Comparison of ENCODE assay signal across 27 cellular contexts in the genomic region with DNA sequence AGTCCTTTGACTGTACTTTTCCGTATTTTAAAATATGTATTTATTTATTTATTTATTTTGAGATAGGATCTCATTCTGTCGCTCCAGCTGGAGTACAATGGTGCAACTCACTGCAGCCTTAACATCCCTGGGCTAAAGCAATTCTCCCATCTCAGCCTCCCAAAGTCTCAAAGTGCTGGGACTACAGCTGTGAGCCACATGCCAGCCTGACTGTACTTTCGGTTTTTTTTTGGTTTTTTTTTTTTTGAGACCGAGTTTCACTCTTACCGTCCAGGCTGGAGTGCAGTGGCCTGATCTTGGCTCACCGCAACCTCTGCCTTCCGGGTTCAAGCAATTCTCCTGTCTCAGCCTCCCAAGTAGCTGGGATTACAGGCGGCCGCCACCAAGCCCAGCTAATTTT. TPM values are rescaled to one million over a fixed set of nuclear protein-coding genes. Genes with fewer than 3 reads are reported as not detected.
DNase-seq lines count a peak whose midpoint lies in the region; ATAC-seq and TF ChIP-seq lines count a peak whose summit lies in the region.
"Had no signal": no experiment of that assay in that cellular context is flagged by ENCODE, and none has a peak within 500 bp of the region (broad histone marks: within the 10 kb centered on the region; RNA-seq: fewer than 3 reads in every experiment).

No MANE protein-coding gene starts in this region.

- no peaks in the 10 kb centered on the region for H3K79me2 ChIP-seq in H9 (ENCODE audit: insufficient read depth, low read length)

- H3K36me3 Mint-ChIP-seq in H9 (ENCODE audit: insufficient read depth in 1 of 3, low read depth in 3 of 3): no peaks in the 10 kb centered on the region; a peak in 1 of 7 replicates
- H3K36me3 Mint-ChIP-seq: CD4-positive, alpha-beta memory T cell had no signal

- H2BK120ac ChIP-seq in H9 (ENCODE audit: low read depth, low read length, poor library complexity, severe bottlenecking): no peak overlapping the region

- H3K4me3 Mint-ChIP-seq in H9: no peak overlapping the region
- H3K4me3 Mint-ChIP-seq: CD4-positive, alpha-beta memory T cell; GM23338 had no signal

- no peak overlapping the region for H3K4me3 ChIP-seq in HFF-Myc (replicated peaks; ENCODE audit: low read depth, low read length)
- H3K4me3 ChIP-seq: Peyer's patch had no signal

- H3K23me2 ChIP-seq in H9 (ENCODE audit: insufficient read length, low read depth, low read length, poor library complexity, severe bottlenecking): no peaks in the 10 kb centered on the region

- no peak overlapping the region for H2BK12ac ChIP-seq in H9 (ENCODE audit: insufficient read length, low read depth, low read length)

- H3K4ac ChIP-seq in H9 (ENCODE audit: low read depth, low read length): no peak overlapping the region

- H3T11ph ChIP-seq in H9 (ENCODE audit: low read length): no peak overlapping the region

- H3K27me3 Mint-ChIP-seq in H9 (ENCODE audit: low read depth): no peaks in the 10 kb centered on the region

- H3K27ac Mint-ChIP-seq in H9: no peak overlapping the region
- H3K27ac Mint-ChIP-seq: CD4-positive, alpha-beta memory T cell; GM23338 had no signal

- no peaks in the 10 kb centered on the region for H3K27me3 ChIP-seq in H9 (ENCODE audit: insufficient read depth, low read length)
- H3K27me3 ChIP-seq: Peyer's patch had no signal

- no peak overlapping the region for H3K9ac ChIP-seq in H9 (ENCODE audit: extremely low read depth, insufficient read length, low read length)
- H3K9ac ChIP-seq: KMS-11, SK-N-SH had no signal

- no peaks in the 10 kb centered on the region for H4K20me1 ChIP-seq in H9 (ENCODE audit: control insufficient read depth, insufficient read depth, insufficient read length)

- WGBS in H9 (ENCODE audit: extremely low coverage, insufficient read length, low lambda C conversion rate): no CpG with 5 or more reads among the region's 9 CpGs

- H2BK5ac ChIP-seq in H9 (ENCODE audit: insufficient read length, low read length): no peak overlapping the region

- no peak overlapping the region for H4K91ac ChIP-seq in H9 (ENCODE audit: insufficient read length, low read depth, low read length)

- peaks cover 0 to 3% of the 10 kb centered on the region in 2 experiments; a peak in 1 of 4 replicates for H3K4me1 Mint-ChIP-seq in H9
- H3K4me1 Mint-ChIP-seq: CD4-positive, alpha-beta memory T cell; GM23338 had no signal

- H3K4me2 ChIP-seq in H9 (ENCODE audit: insufficient read depth, insufficient read length, low read length): no peak overlapping the region
- H3K4me2 ChIP-seq: KMS-11, SK-N-SH had no signal

- ATAC-seq in GM21723 (IDR thresholded peaks at IDR 0.05; ENCODE audit: unreplicated experiment): no peak
- ATAC-seq: HCT116 had no signal

- no peak overlapping the region for H4K8ac ChIP-seq in H9 (replicated peaks; ENCODE audit: insufficient read length, low read depth, low read length)

- no peak overlapping the region for H3K18ac ChIP-seq in H9 (ENCODE audit: insufficient read length, low read depth, low read length)

- H3K9me3 ChIP-seq in H9 (ENCODE audit: control insufficient read depth, low read depth, low read length): no peaks in the 10 kb centered on the region
- H3K9me3 ChIP-seq: Peyer's patch, SK-N-SH had no signal

- H3K9me3 Mint-ChIP-seq in H9: no peaks in the 10 kb centered on the region
- H3K9me3 Mint-ChIP-seq: CD4-positive, alpha-beta memory T cell; GM23338 had no signal

- no peak overlapping the region for H2BK15ac ChIP-seq in H9 (ENCODE audit: low read depth, low read length)

- no peak overlapping the region for H3K14ac ChIP-seq in H9 (ENCODE audit: insufficient read depth, low read length)

- no peaks in the 10 kb centered on the region for H3K79me1 ChIP-seq in H9 (ENCODE audit: insufficient read depth, low read depth, low read length, poor library complexity, severe bottlenecking)

- no peak for TF ChIP-seq CTCF in HFF-Myc (IDR thresholded peaks at IDR 0.05; ENCODE audit: low read depth, low read length, missing control alignments)
- no peak for TF ChIP-seq CTCF in H9 (conservative IDR thresholded peaks at IDR 0.05)

- no peak overlapping the region for H2AFZ ChIP-seq in H9 (ENCODE audit: low read length)

- peak; percentile 16 for DNase-seq in EL
- peak; percentile 20 for DNase-seq in HFF-Myc (ENCODE audit: extremely low read depth, low read depth)
- peak; percentile 11 for DNase-seq in RPMI7951 (ENCODE audit: low read depth)
- peak; percentile 14 for DNase-seq in islet precursor cell
- no peak for DNase-seq in SKM-1 (lab: John Stamatoyannopoulos, UW; ENCODE audit: unreplicated experiment)
- no peak for DNase-seq in H9
- DNase-seq: C1 segment of cervical spinal cord; CD4-positive, alpha-beta memory T cell; COR-L47; DMS53; GDM1; IMR-90; NCI-H1105; NCI-H146; NCI-H1930; NCI-H2107; NCI-H446; NCI-H524 treated with DMSO at 0.1 percent for 48 hours; NCI-H774; NK-92 treated with Interleukin-12 subunit alpha and Interleukin-12 subunit beta, amount 100 ng/mL, for 24 hours; Peyer's patch; SK-N-SH; T-helper 2 cell had no signal

- H3K56ac ChIP-seq in H9 (ENCODE audit: insufficient read length, low read depth, low read length): no peak overlapping the region

- no peak overlapping the region for H3K23ac ChIP-seq in H9 (ENCODE audit: insufficient read length, low read depth, low read length)

- no peak overlapping the region for H2BK20ac ChIP-seq in H9 (ENCODE audit: low read depth, low read length, poor library complexity, severe bottlenecking)

- no peaks in the 10 kb centered on the region; the same call in 1 of the 2 replicates for H3K4me1 ChIP-seq in H9 (ENCODE audit: insufficient read depth, low read length)

- H3K27ac ChIP-seq in H9 (ENCODE audit: insufficient read length, low read depth, low read length): no peak overlapping the region
- H3K27ac ChIP-seq: KMS-11 had no signal

- H2AK5ac ChIP-seq in H9 (ENCODE audit: insufficient read length, low read length): no peak overlapping the region

- no peak overlapping the region for H4K5ac ChIP-seq in H9 (ENCODE audit: insufficient read length, low read depth, low read length)

RNA-seq across cellular contexts. Expression of a gene that starts 28.9 kb away (rescaled TPM):
- total RNA-seq in RPMI7951 (2014; rRNA removed; shearing (Covaris generic)): 9.0 and 10.7 TPM in 2 replicates
- total RNA-seq in H9 (2021): 27.0 and 28.1 TPM in 2 replicates

RNA-seq across cellular contexts. Expression of a gene that starts 57.4 kb away (rescaled TPM):
- total RNA-seq in RPMI7951 (2014; rRNA removed; shearing (Covaris generic)): 22.1 and 33.2 TPM in 2 replicates
- 65.9 and 68.6 TPM in 2 replicates for total RNA-seq in H9 (2021)

Comparison
In these comparisons a context has a peak if more than half of its experiments do, and no peak if none do; other contexts are left out.
1. DNase-seq: peak in EL (single experiment), HFF-Myc (single experiment), RPMI7951 (single experiment) and islet precursor cell (single experiment); none in SKM-1 (single experiment) and H9 (single experiment).